In genomic region chr2:201807452-201807980, GRCh38 we compare ENCODE assay signal across 10 cellular contexts. TPM values are rescaled to one million over a fixed set of nuclear protein-coding genes. Genes with fewer than 3 reads are reported as not detected.
DNase-seq lines count a peak whose midpoint lies in the region; ATAC-seq lines count a peak whose summit lies in the region.
"Had no signal": no experiment of that assay in that cellular context is flagged by ENCODE, and none has a peak within 500 bp of the region (broad histone marks: within the 10 kb centered on the region; RNA-seq: fewer than 3 reads in every experiment).

No MANE protein-coding gene starts in this region.

- intact Hi-C loops in posterior vena cava (cut with DNase I) = loop anchor here in 1 of 2 donors (5.0 kb wide), 1 partner anchor 165 kb away; no protein-coding TSS in a partner anchor

- ATAC-seq in HG03469 (IDR thresholded peaks at IDR 0.05; ENCODE audit: unreplicated experiment) = no peak
- no peak for ATAC-seq in HG03196 (IDR thresholded peaks at IDR 0.05; ENCODE audit: unreplicated experiment)
- no peak for ATAC-seq in GM18868 (IDR thresholded peaks at IDR 0.05; ENCODE audit: unreplicated experiment)
- ATAC-seq: natural killer cell treated with Interleukin-12 subunit alpha and Interleukin-12 subunit beta and Interleukin-15 and Interleukin-18, amount 100 ng/mL, for 72 hours had no signal

- DNase-seq in COLO829 (ENCODE audit: low spot score) = peak; percentile 54
- peak; percentile 86 for DNase-seq in NCI-H69 (lab: John Stamatoyannopoulos, UW)
- peak; percentile 98 for DNase-seq in fibroblast of peridontal ligament (ENCODE audit: extremely low read depth)
- peak; percentile 84 for DNase-seq in posterior vena cava (ENCODE audit: low spot score)
- no peak for DNase-seq in cerebellar nuclear complex (lab: John Stamatoyannopoulos, UW)
- DNase-seq: DND-41 had no signal

RNA-seq across cellular contexts. Expression of gene CDK15, which starts 1.2 kb away (rescaled TPM):
- 1 to 10 TPM; 1.4 to 1.5 TPM for total RNA-seq in posterior vena cava
- total RNA-seq: natural killer cell treated with Interleukin-12 subunit alpha and Interleukin-12 subunit beta and Interleukin-15 and Interleukin-18, amount 100 ng/mL, for 72 hours had no signal

RNA-seq across cellular contexts. Expression of gene ALS2, which starts 26.8 kb away (rescaled TPM):
- total RNA-seq in posterior vena cava = 10 to 100 TPM; 20.4 to 21.9 TPM

Comparison
In these comparisons a context has a peak if more than half of its experiments do, and no peak if none do; other contexts are left out.
1. DNase-seq: peak in COLO829 (single experiment), NCI-H69 (single experiment), fibroblast of peridontal ligament (single experiment) and posterior vena cava (single experiment); none in cerebellar nuclear complex (0 of 2).